ENCODE assay signal across 8 cellular contexts in the genomic region with DNA sequence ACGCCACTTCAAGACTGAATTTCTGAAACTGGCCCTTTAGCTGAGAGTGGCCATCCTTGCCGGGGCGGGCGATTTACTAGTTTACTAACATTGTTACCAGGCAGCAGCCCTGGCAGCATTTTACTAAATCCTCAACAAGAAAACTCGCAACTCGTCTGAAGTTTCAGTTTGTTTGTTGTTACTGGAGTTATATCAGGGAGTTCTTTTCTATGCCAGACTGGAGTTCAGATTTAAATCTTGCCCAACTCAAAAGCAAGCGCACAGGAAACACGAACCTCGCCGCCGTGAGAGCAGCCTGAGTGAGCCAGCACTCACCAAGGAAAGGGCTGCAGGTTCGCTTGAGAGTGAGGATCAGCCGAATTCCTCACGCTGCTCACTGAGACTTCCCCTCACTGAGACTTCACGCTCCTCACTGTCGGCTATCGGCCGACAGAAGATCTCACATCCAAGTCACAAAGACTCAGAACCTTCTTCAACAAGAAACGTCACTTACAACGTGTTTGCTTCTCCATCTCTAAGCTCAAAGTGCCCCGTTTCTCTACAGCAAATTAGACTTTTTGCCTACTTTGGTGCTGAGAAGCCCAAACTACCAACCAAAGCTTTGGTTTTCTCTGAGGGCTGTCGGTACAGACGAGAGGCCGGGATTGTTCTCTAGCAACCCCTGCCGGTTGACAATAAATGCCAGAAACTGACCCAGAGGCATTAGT.
DNase-seq lines count a peak whose midpoint lies in the region; ATAC-seq and TF ChIP-seq lines count a peak whose summit lies in the region.

No MANE protein-coding gene starts in this region.

- ATAC-seq in GM19467 (IDR thresholded peaks at IDR 0.05; ENCODE audit: unreplicated experiment) (peak; percentile 91), left colon (peak; percentile 92)

- H3K27me3 Mint-ChIP-seq in CD14-positive monocyte (ENCODE audit: low read depth in 3 of 3): peaks cover 3 to 12% (median 10%) of the 10 kb centered on the region in 3 donors

- H3K4me3 ChIP-seq in choroid plexus epithelial cell (ENCODE audit: low read depth, low read length): peak overlapping the region; percentile 55

- TF ChIP-seq CTCF in CD14-positive monocyte (IDR thresholded peaks at IDR 0.05): peak; percentile 76
- peak; percentile 91 for TF ChIP-seq CTCF in choroid plexus epithelial cell (conservative IDR thresholded peaks at IDR 0.05; ENCODE audit: low read depth, low read length)

- peaks cover 17% of the 10 kb centered on the region for H3K4me1 Mint-ChIP-seq in CD14-positive monocyte

- H3K36me3 Mint-ChIP-seq in CD14-positive monocyte: no peaks in the 10 kb centered on the region

- H3K4me3 Mint-ChIP-seq in CD14-positive monocyte: peak overlapping the region; percentile 81 to 94

- intact Hi-C loops in CD14-positive monocyte (cut with micrococcal nuclease): loop anchor here in 1 of 2 donors (5.0 to 10.0 kb wide), 2 partner anchors 70 to 318 kb away; no protein-coding TSS in a partner anchor
- intact Hi-C loops in left colon (cut with DNase I, micrococcal nuclease): no loop called here

- H3K27ac Mint-ChIP-seq in CD14-positive monocyte: peak overlapping the region; percentile 74 to 90 (median 86)

- peaks cover 0 to 6% (median 0%) of the 10 kb centered on the region in 7 donors for H3K9me3 Mint-ChIP-seq in CD14-positive monocyte

- DNase-seq in CD14-positive monocyte (ENCODE audit: low spot score) (peak; percentile 68), HuH-7.5 (ENCODE audit: low spot score) (peak; percentile 29), choroid plexus epithelial cell (ENCODE audit: low read depth) (peak; percentile 83), left colon (peak; percentile 34 to 56), NCI-H2196 treated with DMSO at 0.1 percent for 48 hours (lab: John Stamatoyannopoulos, UW; ENCODE audit: unreplicated experiment) (no peak)
- peak; percentile 32 to 45 for DNase-seq in activated CD4-positive, alpha-beta T cell treated with anti-CD3 and anti-CD28 coated beads for 24 hours (ENCODE audit: low read depth in 2 of 2)
- DNase-seq in stimulated activated CD4-positive, alpha-beta T cell treated with anti-CD3 and anti-CD28 coated beads, Interleukin-2, amount 100 ng/mL, for 4 hours (ENCODE audit: low read depth): peak; percentile 45
